In the genomic region with DNA sequence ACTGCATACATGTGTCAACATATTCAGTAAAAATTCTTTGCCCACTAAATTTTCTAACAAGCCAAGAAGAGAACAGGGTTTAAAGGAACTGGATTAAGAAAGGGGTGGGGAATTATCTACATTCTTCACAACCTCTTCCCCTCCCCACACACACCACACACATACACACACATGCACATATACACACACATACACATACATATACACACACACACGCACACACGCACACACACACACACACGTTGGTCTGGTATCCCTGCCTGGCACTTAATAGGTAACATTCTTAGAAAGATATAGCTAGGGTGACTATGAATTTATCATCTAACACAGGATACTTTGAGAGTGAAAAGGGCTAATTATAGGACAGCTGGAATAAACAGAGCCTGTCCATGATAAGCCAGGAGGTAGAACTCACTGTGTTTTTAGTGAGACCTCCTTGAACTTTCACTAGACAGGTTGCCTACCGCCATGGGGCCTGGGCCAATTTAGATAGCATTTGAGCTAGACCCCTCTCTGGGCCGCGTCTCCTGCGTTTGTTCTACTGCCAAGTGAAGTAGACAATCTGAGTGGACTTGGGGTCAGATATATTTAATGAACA, we compare ENCODE assay signal across 3 cellular contexts.
TF ChIP-seq lines count a peak whose summit lies in the region.

No MANE protein-coding gene starts in this region.

TF ChIP-seq in A549, 52 proteins besides CTCF, POLR2A, EP300 and RAD21:
- no peak for TF ChIP-seq ZC3H11A (IDR thresholded peaks at IDR 0.05)
- TF ChIP-seq NR3C1 (IDR thresholded peaks at IDR 0.05), result no peak
- TF ChIP-seq CHD2 (IDR thresholded peaks at IDR 0.05; ENCODE audit: low read length, partially characterized antibody), result no peak
- TF ChIP-seq ZNF302 (CRISPR knock-in tag; IDR thresholded peaks at IDR 0.05), result no peak
- TF ChIP-seq, protein P1, sequence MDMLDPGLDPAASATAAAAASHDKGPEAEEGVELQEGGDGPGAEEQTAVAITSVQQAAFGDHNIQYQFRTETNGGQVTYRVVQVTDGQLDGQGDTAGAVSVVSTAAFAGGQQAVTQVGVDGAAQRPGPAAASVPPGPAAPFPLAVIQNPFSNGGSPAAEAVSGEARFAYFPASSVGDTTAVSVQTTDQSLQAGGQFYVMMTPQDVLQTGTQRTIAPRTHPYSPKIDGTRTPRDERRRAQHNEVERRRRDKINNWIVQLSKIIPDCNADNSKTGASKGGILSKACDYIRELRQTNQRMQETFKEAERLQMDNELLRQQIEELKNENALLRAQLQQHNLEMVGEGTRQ (IDR thresholded peaks at IDR 0.05), result no peak
- TF ChIP-seq FOXS1 (CRISPR knock-in tag; IDR thresholded peaks at IDR 0.05), result no peak
- TF ChIP-seq MAZ (IDR thresholded peaks at IDR 0.05; ENCODE audit: borderline replicate concordance, low read depth, low read length), result no peak
- no peak for TF ChIP-seq MAFK (IDR thresholded peaks at IDR 0.05; ENCODE audit: partially characterized antibody)
- TF ChIP-seq CBX2 (IDR thresholded peaks at IDR 0.05; ENCODE audit: borderline replicate concordance, low read depth), result no peak
- no peak for TF ChIP-seq FOSB (CRISPR knock-in tag; IDR thresholded peaks at IDR 0.05)
- TF ChIP-seq, protein P2, sequence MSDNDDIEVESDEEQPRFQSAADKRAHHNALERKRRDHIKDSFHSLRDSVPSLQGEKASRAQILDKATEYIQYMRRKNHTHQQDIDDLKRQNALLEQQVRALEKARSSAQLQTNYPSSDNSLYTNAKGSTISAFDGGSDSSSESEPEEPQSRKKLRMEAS (IDR thresholded peaks at IDR 0.05), result no peak
- TF ChIP-seq CBX8 (IDR thresholded peaks at IDR 0.05), result no peak

TF ChIP-seq in GM23338, 12 proteins besides CTCF, POLR2A, EP300 and RAD21 (continues in another document):
- no peak for TF ChIP-seq ZNF331 (CRISPR knock-in tag; IDR thresholded peaks at IDR 0.05; ENCODE audit: low read depth)
- no peak for TF ChIP-seq JUNB (IDR thresholded peaks at IDR 0.05; ENCODE audit: unreplicated experiment)
- TF ChIP-seq, protein P3, sequence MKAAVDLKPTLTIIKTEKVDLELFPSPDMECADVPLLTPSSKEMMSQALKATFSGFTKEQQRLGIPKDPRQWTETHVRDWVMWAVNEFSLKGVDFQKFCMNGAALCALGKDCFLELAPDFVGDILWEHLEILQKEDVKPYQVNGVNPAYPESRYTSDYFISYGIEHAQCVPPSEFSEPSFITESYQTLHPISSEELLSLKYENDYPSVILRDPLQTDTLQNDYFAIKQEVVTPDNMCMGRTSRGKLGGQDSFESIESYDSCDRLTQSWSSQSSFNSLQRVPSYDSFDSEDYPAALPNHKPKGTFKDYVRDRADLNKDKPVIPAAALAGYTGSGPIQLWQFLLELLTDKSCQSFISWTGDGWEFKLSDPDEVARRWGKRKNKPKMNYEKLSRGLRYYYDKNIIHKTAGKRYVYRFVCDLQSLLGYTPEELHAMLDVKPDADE (IDR thresholded peaks at IDR 0.05), result no peak
- no peak for TF ChIP-seq ZNF114 (CRISPR knock-in tag; IDR thresholded peaks at IDR 0.05)
- TF ChIP-seq NANOG (IDR thresholded peaks at IDR 0.05; ENCODE audit: borderline replicate concordance), result no peak
- TF ChIP-seq EZH2 (IDR thresholded peaks at IDR 0.05; ENCODE audit: low read depth, unreplicated experiment), result no peak
- no peak for TF ChIP-seq STAT1 (IDR thresholded peaks at IDR 0.05; ENCODE audit: unreplicated experiment)
- TF ChIP-seq CREB1 (CRISPR knock-in tag; IDR thresholded peaks at IDR 0.05; ENCODE audit: low read depth), result no peak
- no peak for TF ChIP-seq POLR2AphosphoS5 (IDR thresholded peaks at IDR 0.05; ENCODE audit: low read depth)
- no peak for TF ChIP-seq EZH2phosphoT487 (IDR thresholded peaks at IDR 0.05; ENCODE audit: unreplicated experiment)
- TF ChIP-seq ZNF462 (CRISPR knock-in tag; IDR thresholded peaks at IDR 0.05), result no peak

TF ChIP-seq in GM12878, 131 proteins besides CTCF, POLR2A, EP300 and RAD21:
- no peak for TF ChIP-seq JUND (IDR thresholded peaks at IDR 0.05; ENCODE audit: low read depth, low read length)
- TF ChIP-seq GATAD2B (conservative IDR thresholded peaks at IDR 0.05; ENCODE audit: low read depth), result no peak
- no peak for TF ChIP-seq ZNF274 (IDR thresholded peaks at IDR 0.05; ENCODE audit: insufficient read depth, insufficient read length)
- no peak for TF ChIP-seq RBBP5 (conservative IDR thresholded peaks at IDR 0.05)
- TF ChIP-seq RUNX3 (IDR thresholded peaks at IDR 0.05; ENCODE audit: low read length), result no peak
- TF ChIP-seq, protein P4, sequence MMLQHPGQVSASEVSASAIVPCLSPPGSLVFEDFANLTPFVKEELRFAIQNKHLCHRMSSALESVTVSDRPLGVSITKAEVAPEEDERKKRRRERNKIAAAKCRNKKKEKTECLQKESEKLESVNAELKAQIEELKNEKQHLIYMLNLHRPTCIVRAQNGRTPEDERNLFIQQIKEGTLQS (IDR thresholded peaks at IDR 0.05; ENCODE audit: borderline replicate concordance, extremely low read depth, low read depth, low read length), result no peak
